Comparison of ENCODE assay signal across 8 cellular contexts in the genomic region with DNA sequence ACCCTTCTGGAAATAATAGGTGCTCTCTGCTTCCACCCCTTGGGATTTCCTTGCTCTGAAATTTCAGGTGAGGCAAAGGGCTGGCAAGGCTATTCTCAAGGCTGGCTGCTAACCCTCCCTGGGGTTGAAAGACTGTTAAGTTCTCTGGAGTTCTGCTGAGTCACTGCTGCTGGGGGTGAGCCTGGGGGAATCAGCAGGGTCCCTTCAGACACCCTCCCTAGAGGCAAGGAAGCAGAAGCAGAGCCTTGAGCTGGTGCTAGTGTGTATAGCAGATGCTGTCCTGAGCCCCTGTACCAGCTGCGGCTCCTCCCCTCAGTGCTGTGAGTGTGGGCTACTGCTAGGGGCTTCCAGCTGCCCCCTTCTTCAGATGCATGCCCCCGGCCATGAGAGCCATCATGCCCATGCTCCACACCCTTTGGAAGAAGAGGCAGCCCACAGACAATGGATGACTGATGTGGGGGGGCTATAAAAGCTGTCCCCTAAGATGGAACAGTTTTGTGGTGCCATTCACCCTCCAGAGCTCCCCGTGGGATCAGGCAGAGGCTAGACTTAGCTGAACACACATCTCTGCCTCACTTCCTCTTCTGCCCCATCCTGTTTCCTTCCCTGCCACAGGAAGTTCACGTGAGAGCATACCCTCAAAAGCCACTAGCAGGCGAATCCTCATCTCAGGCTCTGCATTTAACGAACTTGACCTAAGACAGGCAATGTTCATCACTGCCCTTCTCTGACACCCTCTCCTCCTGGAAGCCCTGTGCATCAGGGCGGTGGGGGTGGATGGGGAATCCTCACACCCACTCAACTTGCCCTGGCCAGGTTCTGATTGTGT.
A peak's percentile ranks its signal among the peaks of the same experiment; 100 is the strongest.
DNase-seq lines count a peak whose midpoint lies in the region; ATAC-seq and TF ChIP-seq lines count a peak whose summit lies in the region.

No MANE protein-coding gene starts in this region.

- peak overlapping the region; percentile 85 for H3K27ac Mint-ChIP-seq in activated naive CD8-positive, alpha-beta T cell treated with anti-CD3 and anti-CD28 coated beads, Interleukin-2, amount 50 U/mL, for 24 hours
- peak overlapping the region; percentile 83 for H3K27ac Mint-ChIP-seq in neural crest cell (ENCODE audit: unreplicated experiment)

- no peaks in the 10 kb centered on the region for H3K9me3 ChIP-seq in PC-3 (ENCODE audit: low read length)

- CTCF ChIA-PET in PC-3 (lab: Charles Lee), result no interaction called here

- no TSS peak for BruUV-seq in PC-3 (replicated peaks; lab: Mats Ljungman, UMichigan)

- H3K36me3 Mint-ChIP-seq in activated naive CD8-positive, alpha-beta T cell treated with anti-CD3 and anti-CD28 coated beads, Interleukin-2, amount 50 U/mL, for 24 hours (ENCODE audit: low read depth), result no peaks in the 10 kb centered on the region
- no peaks in the 10 kb centered on the region for H3K36me3 Mint-ChIP-seq in neural crest cell (ENCODE audit: low read depth)

- peaks cover 53% of the 10 kb centered on the region for H3K4me1 ChIP-seq in PC-3 (ENCODE audit: insufficient read depth, low read length)

- H3K27ac ChIP-seq in PC-3 (ENCODE audit: low read length), result no peak overlapping the region

- H3K4me3 ChIP-seq in PC-3 (ENCODE audit: low read length), result no peak overlapping the region

- H3K9me2 ChIP-seq in PC-3 (replicated peaks; ENCODE audit: low read length), result no peaks in the 10 kb centered on the region

- intact Hi-C loops in PC-3 (cut with micrococcal nuclease), result no loop called here

- ATAC-seq in GM18517 (IDR thresholded peaks at IDR 0.05; ENCODE audit: unreplicated experiment) (peak; percentile 54), PC-3 (no peak)
- peak; percentile 22 for ATAC-seq in activated naive CD8-positive, alpha-beta T cell treated with anti-CD3 and anti-CD28 coated beads, Interleukin-2, amount 50 U/mL, for 24 hours

- no peak overlapping the region for H3K9ac ChIP-seq in PC-3 (ENCODE audit: low read length)

- H3K4me2 ChIP-seq in PC-3 (ENCODE audit: low read length), result no peak overlapping the region

- H3F3A ChIP-seq in PC-3 (ENCODE audit: low read length, unreplicated experiment), result peaks cover 2% of the 10 kb centered on the region

- H3K27me3 Mint-ChIP-seq in activated naive CD8-positive, alpha-beta T cell treated with anti-CD3 and anti-CD28 coated beads, Interleukin-2, amount 50 U/mL, for 24 hours, result no peaks in the 10 kb centered on the region
- H3K27me3 Mint-ChIP-seq in neural crest cell (ENCODE audit: low read depth), result no peaks in the 10 kb centered on the region

- H3K9me3 Mint-ChIP-seq in activated naive CD8-positive, alpha-beta T cell treated with anti-CD3 and anti-CD28 coated beads, Interleukin-2, amount 50 U/mL, for 24 hours, result no peaks in the 10 kb centered on the region
- no peaks in the 10 kb centered on the region for H3K9me3 Mint-ChIP-seq in neural crest cell

- no peaks in the 10 kb centered on the region for H4K20me1 ChIP-seq in PC-3 (ENCODE audit: low read length)

- H3K27me3 ChIP-seq in PC-3 (ENCODE audit: low read length), result no peaks in the 10 kb centered on the region

- H3K36me3 ChIP-seq in PC-3 (ENCODE audit: low read depth, low read length), result no peaks in the 10 kb centered on the region

- POLR2A ChIA-PET in PC-3 (lab: Charles Lee; ENCODE audit: unreplicated experiment), result no interaction called here

- no peak overlapping the region for H2AFZ ChIP-seq in PC-3 (ENCODE audit: low read length)

- H3K79me2 ChIP-seq in PC-3 (ENCODE audit: low read length), result no peaks in the 10 kb centered on the region

- no peak for TF ChIP-seq CTCF in neural crest cell (conservative IDR thresholded peaks at IDR 0.05)
- TF ChIP-seq CTCF in PC-3 (conservative IDR thresholded peaks at IDR 0.05; ENCODE audit: low read depth, low read length), result no peak

- DNase-seq in M059J (ENCODE audit: low read depth) (peak; percentile 45), neural crest cell (ENCODE audit: low read depth, low spot score) (no peak), PC-3 (no peak), GM19238 (ENCODE audit: insufficient read length, low spot score) (no peak), NCI-H2107 (lab: John Stamatoyannopoulos, UW) (no peak), DMS79 (lab: John Stamatoyannopoulos, UW) (no peak)
- DNase-seq in activated naive CD8-positive, alpha-beta T cell treated with anti-CD3 and anti-CD28 coated beads, Interleukin-2, amount 50 U/mL, for 24 hours, result peak; percentile 20

- H3K4me1 Mint-ChIP-seq in activated naive CD8-positive, alpha-beta T cell treated with anti-CD3 and anti-CD28 coated beads, Interleukin-2, amount 50 U/mL, for 24 hours, result peaks cover 52% of the 10 kb centered on the region
- H3K4me1 Mint-ChIP-seq in neural crest cell, result peaks cover 59% of the 10 kb centered on the region

- no peak overlapping the region for H3K4me3 Mint-ChIP-seq in activated naive CD8-positive, alpha-beta T cell treated with anti-CD3 and anti-CD28 coated beads, Interleukin-2, amount 50 U/mL, for 24 hours
- no peak overlapping the region for H3K4me3 Mint-ChIP-seq in neural crest cell

Comparison
In these comparisons a context has a peak if more than half of its experiments do, and no peak if none do; other contexts are left out.
1. DNase-seq: peak in M059J (single experiment) and activated naive CD8-positive, alpha-beta T cell treated with anti-CD3 and anti-CD28 coated beads, Interleukin-2, amount 50 U/mL, for 24 hours (single experiment); none in neural crest cell (single experiment), PC-3 (single experiment), GM19238 (single experiment), NCI-H2107 (single experiment) and DMS79 (single experiment).